In genomic region chr7:34096135-34096775, GRCh38 we compare ENCODE assay signal across 12 cellular contexts.
A peak's percentile ranks its signal among the peaks of the same experiment; 100 is the strongest.
DNase-seq lines count a peak whose midpoint lies in the region; TF ChIP-seq lines count a peak whose summit lies in the region.
"Had no signal": no experiment of that assay in that cellular context is flagged by ENCODE, and none has a peak within 500 bp of the region (broad histone marks: within the 10 kb centered on the region; RNA-seq: fewer than 3 reads in every experiment).

No MANE protein-coding gene starts in this region.

- H3K4me1 Mint-ChIP-seq in osteocyte (ENCODE audit: unreplicated experiment) (peaks cover 13% of the 10 kb centered on the region), endodermal cell (no peaks in the 10 kb centered on the region)
- H3K4me1 Mint-ChIP-seq: CD4-positive, alpha-beta memory T cell; naive thymus-derived CD4-positive, alpha-beta T cell had no signal

- WGBS in endodermal cell (ENCODE audit: insufficient coverage in 1 of 2, insufficient read length in 1 of 2), 2 experiments = 90 to 91% methylated on average over 5 of the region's 5 CpGs

- no peaks in the 10 kb centered on the region for H3K36me3 ChIP-seq in endodermal cell (ENCODE audit: control insufficient read depth, insufficient read depth, low read length)

- H3K27me3 ChIP-seq in endodermal cell (ENCODE audit: control insufficient read depth, insufficient read depth, low read length, poor library complexity, severe bottlenecking) = no peaks in the 10 kb centered on the region

- H3K4me3 Mint-ChIP-seq in osteocyte (ENCODE audit: unreplicated experiment) = no peak overlapping the region
- no peak overlapping the region for H3K4me3 Mint-ChIP-seq in endodermal cell
- H3K4me3 Mint-ChIP-seq: CD4-positive, alpha-beta memory T cell; naive thymus-derived CD4-positive, alpha-beta T cell had no signal

- H3K36me3 Mint-ChIP-seq in osteocyte (ENCODE audit: unreplicated experiment) (no peaks in the 10 kb centered on the region), endodermal cell (ENCODE audit: low read depth) (peaks cover 56% of the 10 kb centered on the region)
- H3K36me3 Mint-ChIP-seq: CD4-positive, alpha-beta memory T cell; naive thymus-derived CD4-positive, alpha-beta T cell had no signal

- H3K4me1 ChIP-seq in endodermal cell (ENCODE audit: control insufficient read depth, insufficient read depth, low read length) = no peaks in the 10 kb centered on the region

- H3K27ac Mint-ChIP-seq in osteocyte (ENCODE audit: unreplicated experiment) (peak overlapping the region; percentile 68), endodermal cell (no peak overlapping the region)
- H3K27ac Mint-ChIP-seq: CD4-positive, alpha-beta memory T cell; naive thymus-derived CD4-positive, alpha-beta T cell had no signal

- H3K27me3 Mint-ChIP-seq in osteocyte (ENCODE audit: unreplicated experiment) (no peaks in the 10 kb centered on the region), endodermal cell (ENCODE audit: insufficient read depth) (no peaks in the 10 kb centered on the region)
- H3K27me3 Mint-ChIP-seq: CD4-positive, alpha-beta memory T cell had no signal

- H3K9me3 Mint-ChIP-seq in osteocyte (ENCODE audit: unreplicated experiment) (no peaks in the 10 kb centered on the region), endodermal cell (peaks cover 19% of the 10 kb centered on the region)

- H3K27ac ChIP-seq in endodermal cell (ENCODE audit: low read depth, low read length) = no peak overlapping the region
- H3K27ac ChIP-seq: HL-60 had no signal

- no peak overlapping the region for H3K9ac ChIP-seq in endodermal cell (ENCODE audit: extremely low read depth, low read length, poor library complexity, severe bottlenecking)

- TF ChIP-seq CTCF in osteocyte (IDR thresholded peaks at IDR 0.05) = no peak
- TF ChIP-seq CTCF in endodermal cell (conservative IDR thresholded peaks at IDR 0.05) = no peak

- peaks cover 8% of the 10 kb centered on the region for H3K9me3 ChIP-seq in endodermal cell (ENCODE audit: control insufficient read depth, low read length)

- no peak overlapping the region for H3K4me3 ChIP-seq in endodermal cell (ENCODE audit: low read length)

- DNase-seq in AG08396 (ENCODE audit: low spot score) (peak; percentile 86), NOMO-1 treated with dmso at 0.1 percent for 144 hours (lab: John Stamatoyannopoulos, UW; ENCODE audit: unreplicated experiment) (peak; percentile 41), fibroblast of gingiva (ENCODE audit: low read depth) (peak; percentile 100), osteocyte (ENCODE audit: extremely low spot score, unreplicated experiment) (no peak), NAMALWA (ENCODE audit: low spot score) (no peak), endodermal cell (no peak), CD1c-positive myeloid dendritic cell (ENCODE audit: extremely low spot score) (no peak), HK-2 (ENCODE audit: unreplicated experiment) (no peak)
- DNase-seq: activated CD4-positive, alpha-beta T cell treated with anti-CD3 and anti-CD28 coated beads, Interleukin-2, amount 50 U/mL, for 4 hours; CD4-positive, alpha-beta memory T cell; naive thymus-derived CD4-positive, alpha-beta T cell had no signal

Comparison
In these comparisons a context has a peak if more than half of its experiments do, and no peak if none do; other contexts are left out.
1. DNase-seq: peak in AG08396 (single experiment), NOMO-1 treated with dmso at 0.1 percent for 144 hours (single experiment) and fibroblast of gingiva (single experiment); none in osteocyte (single experiment), NAMALWA (single experiment), endodermal cell (single experiment), CD1c-positive myeloid dendritic cell (single experiment) and HK-2 (single experiment).